2 cellular contexts compared by ENCODE assay signal in the genomic region with DNA sequence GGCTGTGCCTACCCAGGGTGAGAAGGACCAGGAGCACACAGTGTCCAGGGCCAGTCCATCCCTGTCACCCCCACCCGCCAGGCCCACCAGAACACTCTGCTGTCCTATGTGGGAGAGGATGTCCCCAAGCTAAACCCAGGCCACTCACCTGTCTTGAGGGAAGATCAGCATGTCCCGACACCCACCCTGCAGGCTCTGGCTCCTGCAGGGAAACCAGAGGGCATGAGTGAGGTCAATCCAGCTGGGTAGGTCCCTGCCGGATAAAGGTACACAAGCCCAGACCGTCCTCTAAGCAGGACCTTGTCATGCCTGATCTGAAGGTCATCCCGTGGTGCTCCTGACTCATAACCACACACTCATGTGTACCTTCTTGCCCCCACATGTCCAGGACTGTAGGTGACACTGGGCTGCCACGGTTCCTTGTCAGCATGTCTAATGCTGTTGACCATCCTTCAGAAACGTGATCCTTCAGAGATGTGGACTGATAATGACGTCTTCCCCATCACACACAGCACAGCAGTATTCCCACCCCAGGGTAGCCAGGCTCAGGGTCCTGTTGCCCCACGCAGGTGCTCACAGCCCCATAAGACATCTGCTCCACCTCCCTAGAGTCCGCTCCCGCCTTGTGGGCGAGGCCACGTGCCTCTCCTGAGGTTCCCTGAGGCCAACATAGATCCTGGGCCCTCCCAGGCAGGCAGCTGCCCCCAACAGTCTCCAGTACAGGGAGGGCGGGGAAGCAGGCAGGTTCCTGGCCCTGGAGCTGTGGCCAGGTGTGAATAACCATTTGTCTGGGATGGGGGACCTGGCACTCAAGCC.
TF ChIP-seq lines count a peak whose summit lies in the region.

No MANE protein-coding gene starts in this region.

TF ChIP-seq in GM12891, 5 proteins besides CTCF, POLR2A, EP300 and RAD21:
- TF ChIP-seq TAF1 (IDR thresholded peaks at IDR 0.05; ENCODE audit: low read depth, low read length): no peak
- TF ChIP-seq SPI1 (IDR thresholded peaks at IDR 0.05; ENCODE audit: low read depth, low read length): no peak
- TF ChIP-seq POLR2AphosphoS5 (IDR thresholded peaks at IDR 0.05; ENCODE audit: low read depth, low read length): no peak
- no peak for TF ChIP-seq PAX5 (IDR thresholded peaks at IDR 0.05; ENCODE audit: insufficient read depth, low read length, severe bottlenecking)
- no peak for TF ChIP-seq POU2F2 (IDR thresholded peaks at IDR 0.05; ENCODE audit: low read depth, low read length)

TF ChIP-seq in SK-N-SH treated with all-trans-retinoic acid at 6 μM for 48 hours, 23 proteins besides CTCF, POLR2A, EP300 and RAD21:
- TF ChIP-seq CSRNP3 (CRISPR knock-in tag; IDR thresholded peaks at IDR 0.05) (no peak), ARNTL (CRISPR knock-in tag; IDR thresholded peaks at IDR 0.05; ENCODE audit: borderline replicate concordance, low read depth) (no peak), ZNF565 (CRISPR knock-in tag; conservative IDR thresholded peaks at IDR 0.05; ENCODE audit: low read depth) (no peak), SNAI2 (CRISPR knock-in tag; IDR thresholded peaks at IDR 0.05) (no peak), PPARA (CRISPR knock-in tag; IDR thresholded peaks at IDR 0.05; ENCODE audit: borderline replicate concordance) (no peak), ESRRG (CRISPR knock-in tag; IDR thresholded peaks at IDR 0.05) (no peak), BACH2 (CRISPR knock-in tag; IDR thresholded peaks at IDR 0.05; ENCODE audit: borderline replicate concordance) (no peak), ZNF8 (CRISPR knock-in tag; IDR thresholded peaks at IDR 0.05) (no peak), OSR1 (CRISPR knock-in tag; IDR thresholded peaks at IDR 0.05) (no peak), ISL1 (CRISPR knock-in tag; IDR thresholded peaks at IDR 0.05) (no peak), ZC3H10 (CRISPR knock-in tag; IDR thresholded peaks at IDR 0.05) (no peak), ZFP30 (CRISPR knock-in tag; IDR thresholded peaks at IDR 0.05) (no peak), POU6F1 (CRISPR knock-in tag; IDR thresholded peaks at IDR 0.05; ENCODE audit: borderline replicate concordance, low read depth) (no peak), ZNF70 (CRISPR knock-in tag; IDR thresholded peaks at IDR 0.05) (no peak), ZFP3 (CRISPR knock-in tag; IDR thresholded peaks at IDR 0.05) (no peak)
- TF ChIP-seq, protein P1, sequence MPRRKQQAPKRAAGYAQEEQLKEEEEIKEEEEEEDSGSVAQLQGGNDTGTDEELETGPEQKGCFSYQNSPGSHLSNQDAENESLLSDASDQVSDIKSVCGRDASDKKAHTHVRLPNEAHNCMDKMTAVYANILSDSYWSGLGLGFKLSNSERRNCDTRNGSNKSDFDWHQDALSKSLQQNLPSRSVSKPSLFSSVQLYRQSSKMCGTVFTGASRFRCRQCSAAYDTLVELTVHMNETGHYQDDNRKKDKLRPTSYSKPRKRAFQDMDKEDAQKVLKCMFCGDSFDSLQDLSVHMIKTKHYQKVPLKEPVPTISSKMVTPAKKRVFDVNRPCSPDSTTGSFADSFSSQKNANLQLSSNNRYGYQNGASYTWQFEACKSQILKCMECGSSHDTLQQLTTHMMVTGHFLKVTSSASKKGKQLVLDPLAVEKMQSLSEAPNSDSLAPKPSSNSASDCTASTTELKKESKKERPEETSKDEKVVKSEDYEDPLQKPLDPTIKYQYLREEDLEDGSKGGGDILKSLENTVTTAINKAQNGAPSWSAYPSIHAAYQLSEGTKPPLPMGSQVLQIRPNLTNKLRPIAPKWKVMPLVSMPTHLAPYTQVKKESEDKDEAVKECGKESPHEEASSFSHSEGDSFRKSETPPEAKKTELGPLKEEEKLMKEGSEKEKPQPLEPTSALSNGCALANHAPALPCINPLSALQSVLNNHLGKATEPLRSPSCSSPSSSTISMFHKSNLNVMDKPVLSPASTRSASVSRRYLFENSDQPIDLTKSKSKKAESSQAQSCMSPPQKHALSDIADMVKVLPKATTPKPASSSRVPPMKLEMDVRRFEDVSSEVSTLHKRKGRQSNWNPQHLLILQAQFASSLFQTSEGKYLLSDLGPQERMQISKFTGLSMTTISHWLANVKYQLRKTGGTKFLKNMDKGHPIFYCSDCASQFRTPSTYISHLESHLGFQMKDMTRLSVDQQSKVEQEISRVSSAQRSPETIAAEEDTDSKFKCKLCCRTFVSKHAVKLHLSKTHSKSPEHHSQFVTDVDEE (CRISPR knock-in tag; IDR thresholded peaks at IDR 0.05): no peak
- TF ChIP-seq, protein P2, sequence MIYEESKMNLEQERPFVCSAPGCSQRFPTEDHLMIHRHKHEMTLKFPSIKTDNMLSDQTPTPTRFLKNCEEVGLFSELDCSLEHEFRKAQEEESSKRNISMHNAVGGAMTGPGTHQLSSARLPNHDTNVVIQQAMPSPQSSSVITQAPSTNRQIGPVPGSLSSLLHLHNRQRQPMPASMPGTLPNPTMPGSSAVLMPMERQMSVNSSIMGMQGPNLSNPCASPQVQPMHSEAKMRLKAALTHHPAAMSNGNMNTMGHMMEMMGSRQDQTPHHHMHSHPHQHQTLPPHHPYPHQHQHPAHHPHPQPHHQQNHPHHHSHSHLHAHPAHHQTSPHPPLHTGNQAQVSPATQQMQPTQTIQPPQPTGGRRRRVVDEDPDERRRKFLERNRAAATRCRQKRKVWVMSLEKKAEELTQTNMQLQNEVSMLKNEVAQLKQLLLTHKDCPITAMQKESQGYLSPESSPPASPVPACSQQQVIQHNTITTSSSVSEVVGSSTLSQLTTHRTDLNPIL (CRISPR knock-in tag; IDR thresholded peaks at IDR 0.05; ENCODE audit: low read depth): no peak
- TF ChIP-seq, protein P3, sequence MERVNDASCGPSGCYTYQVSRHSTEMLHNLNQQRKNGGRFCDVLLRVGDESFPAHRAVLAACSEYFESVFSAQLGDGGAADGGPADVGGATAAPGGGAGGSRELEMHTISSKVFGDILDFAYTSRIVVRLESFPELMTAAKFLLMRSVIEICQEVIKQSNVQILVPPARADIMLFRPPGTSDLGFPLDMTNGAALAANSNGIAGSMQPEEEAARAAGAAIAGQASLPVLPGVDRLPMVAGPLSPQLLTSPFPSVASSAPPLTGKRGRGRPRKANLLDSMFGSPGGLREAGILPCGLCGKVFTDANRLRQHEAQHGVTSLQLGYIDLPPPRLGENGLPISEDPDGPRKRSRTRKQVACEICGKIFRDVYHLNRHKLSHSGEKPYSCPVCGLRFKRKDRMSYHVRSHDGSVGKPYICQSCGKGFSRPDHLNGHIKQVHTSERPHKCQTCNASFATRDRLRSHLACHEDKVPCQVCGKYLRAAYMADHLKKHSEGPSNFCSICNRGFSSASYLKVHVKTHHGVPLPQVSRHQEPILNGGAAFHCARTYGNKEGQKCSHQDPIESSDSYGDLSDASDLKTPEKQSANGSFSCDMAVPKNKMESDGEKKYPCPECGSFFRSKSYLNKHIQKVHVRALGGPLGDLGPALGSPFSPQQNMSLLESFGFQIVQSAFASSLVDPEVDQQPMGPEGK (CRISPR knock-in tag; IDR thresholded peaks at IDR 0.05; ENCODE audit: borderline replicate concordance): no peak
TF ChIP-seq in SK-N-SH treated with all-trans-retinoic acid at 6 μM for 48 hours: peak in this region for 0.
